In genomic region chr5:142634375-142635018, GRCh38 we compare ENCODE assay signal across 1 cellular context.
A peak's percentile ranks its signal among the peaks of the same experiment; 100 is the strongest.
TF ChIP-seq lines count a peak whose summit lies in the region.

No MANE protein-coding gene starts in this region.

TF ChIP-seq in H1, 55 proteins besides CTCF, POLR2A, EP300 and RAD21:
- TF ChIP-seq GABPA (IDR thresholded peaks at IDR 0.05; ENCODE audit: borderline replicate concordance, insufficient read depth, low read length) (no peak), KDM4A (IDR thresholded peaks at IDR 0.05; ENCODE audit: low read depth, low read length, severe bottlenecking) (no peak), GTF2F1 (IDR thresholded peaks at IDR 0.05; ENCODE audit: borderline replicate concordance, low read depth, low read length) (no peak), HDAC2 (IDR thresholded peaks at IDR 0.05; ENCODE audit: borderline replicate concordance in 1 of 2, low read depth in 2 of 2, low read length in 2 of 2) (no peak), MAFK (IDR thresholded peaks at IDR 0.05; ENCODE audit: low read depth, low read length) (peak; percentile 48; the same call in 1 of the 2 replicates), TBP (IDR thresholded peaks at IDR 0.05; ENCODE audit: low read depth, low read length) (no peak), POU5F1 (IDR thresholded peaks at IDR 0.05; ENCODE audit: low read depth, low read length) (no peak), SRF (IDR thresholded peaks at IDR 0.05; ENCODE audit: low read depth, low read length) (no peak), POLR2AphosphoS5 (IDR thresholded peaks at IDR 0.05; ENCODE audit: low read depth, low read length) (no peak)
TF ChIP-seq in H1: peak in this region for 1.
